ENCODE assay signal across 13 cellular contexts in genomic region chr9:16459421-16460148, GRCh38.
A peak's percentile ranks its signal among the peaks of the same experiment; 100 is the strongest.
DNase-seq lines count a peak whose midpoint lies in the region; ATAC-seq, FAIRE-seq and TF ChIP-seq lines count a peak whose summit lies in the region.
"Had no signal": no experiment of that assay in that cellular context is flagged by ENCODE, and none has a peak within 500 bp of the region (broad histone marks: within the 10 kb centered on the region; RNA-seq: fewer than 3 reads in every experiment).

No MANE protein-coding gene starts in this region.

- ATAC-seq in GM18870 (IDR thresholded peaks at IDR 0.05; ENCODE audit: unreplicated experiment) (peak; percentile 32), HG02885 (IDR thresholded peaks at IDR 0.05; ENCODE audit: poor library complexity, unreplicated experiment) (peak; percentile 34), GM21528 (IDR thresholded peaks at IDR 0.05; ENCODE audit: low FRiP score, unreplicated experiment) (no peak)

- DNase-seq in SK-MEL-5 (ENCODE audit: low read depth, low spot score) = peak; percentile 45
- peak; percentile 48 for DNase-seq in renal cortical epithelial cell (ENCODE audit: low read depth)
- no peak for DNase-seq in hepatic stellate cell (ENCODE audit: low spot score)
- no peak for DNase-seq in activated gamma-delta T cell (lab: John Stamatoyannopoulos, UW)
- DNase-seq in D721Med (ENCODE audit: insufficient read length, low spot score) = no peak
- DNase-seq: activated CD8-positive, alpha-beta memory T cell treated with anti-CD3 and anti-CD28 coated beads, Interleukin-2, amount 50 U/mL, for 48 hours; CD4-positive, CD25-positive, alpha-beta regulatory T cell; cortex of kidney; islet precursor cell; NCI-H524 had no signal

- no peak for FAIRE-seq in D721Med (lab: Jason Lieb, UNC)

- TF ChIP-seq CTCF in D721Med (IDR thresholded peaks at IDR 0.05; ENCODE audit: insufficient read depth, missing control alignments) = no peak

- in situ Hi-C loops in SK-MEL-5 (cut with HindIII; ENCODE audit: low pct_unique_long_range_greater_than_20kb, low sequenced_read_pairs) = no loop called here

Comparison
In these comparisons a context has a peak if more than half of its experiments do, and no peak if none do; other contexts are left out.
1. DNase-seq: peak in SK-MEL-5 (single experiment) and renal cortical epithelial cell (single experiment); none in hepatic stellate cell (single experiment), activated gamma-delta T cell (single experiment) and D721Med (single experiment).